Comparison of ENCODE assay signal across 8 cellular contexts in genomic region chr4:139266583-139267257, GRCh38. TPM values are rescaled to one million over a fixed set of nuclear protein-coding genes. Genes with fewer than 3 reads are reported as not detected.
DNase-seq lines count a peak whose midpoint lies in the region; ATAC-seq and TF ChIP-seq lines count a peak whose summit lies in the region.

No MANE protein-coding gene starts in this region.

- H3K4me3 ChIP-seq in SU-DHL-6 (ENCODE audit: insufficient read depth, low read length, poor library complexity, severe bottlenecking), result peak overlapping the region; percentile 52
- H3K4me3 ChIP-seq in heart left ventricle, result peak overlapping the region in 11 of 12 donors; percentile 9 to 53 (median 40)

- H3K9me2 ChIP-seq in SU-DHL-6 (replicated peaks; ENCODE audit: insufficient read depth, low read length), result no peaks in the 10 kb centered on the region

- no peaks in the 10 kb centered on the region for H3K9me3 Mint-ChIP-seq in activated naive CD8-positive, alpha-beta T cell treated with anti-CD3 and anti-CD28 coated beads for 36 hours

- peaks cover 19% of the 10 kb centered on the region for H3K4me1 Mint-ChIP-seq in activated naive CD8-positive, alpha-beta T cell treated with anti-CD3 and anti-CD28 coated beads for 36 hours

- WGBS in heart left ventricle, 4 donors, result 21 to 24% (median 23%) methylated on average over 14 of the region's 14 CpGs

- H3K4me3 Mint-ChIP-seq in activated naive CD8-positive, alpha-beta T cell treated with anti-CD3 and anti-CD28 coated beads for 36 hours, result peak overlapping the region; percentile 44

- H3K27me3 Mint-ChIP-seq in activated naive CD8-positive, alpha-beta T cell treated with anti-CD3 and anti-CD28 coated beads for 36 hours, result peaks cover 3% of the 10 kb centered on the region

- peak overlapping the region; percentile 75 for H3K4me2 ChIP-seq in SU-DHL-6 (ENCODE audit: low read depth, low read length, poor library complexity, severe bottlenecking)

- peak overlapping the region; percentile 76 for H3K27ac Mint-ChIP-seq in activated naive CD8-positive, alpha-beta T cell treated with anti-CD3 and anti-CD28 coated beads for 36 hours

- no peaks in the 10 kb centered on the region for H3K27me3 ChIP-seq in SU-DHL-6 (ENCODE audit: low read length)
- no peaks in the 10 kb centered on the region for H3K27me3 ChIP-seq in heart left ventricle

- H3K9ac ChIP-seq in SU-DHL-6 (ENCODE audit: low read length), result peak overlapping the region; percentile 57

- no peaks in the 10 kb centered on the region for H3K36me3 Mint-ChIP-seq in activated naive CD8-positive, alpha-beta T cell treated with anti-CD3 and anti-CD28 coated beads for 36 hours

- H3K9me3 ChIP-seq in SU-DHL-6 (ENCODE audit: insufficient read depth, low read length) (no peaks in the 10 kb centered on the region), heart left ventricle (no peaks in the 10 kb centered on the region)

- ATAC-seq in GM19467 (IDR thresholded peaks at IDR 0.05; ENCODE audit: unreplicated experiment) (peak; percentile 98), HG03565 (IDR thresholded peaks at IDR 0.05; ENCODE audit: unreplicated experiment) (peak; percentile 92), heart left ventricle (peak; percentile 88 to 96 (median 91)), sciatic nerve (peak; percentile 97)

- intact Hi-C loops in heart left ventricle (cut with DNase I), result no loop called here
- intact Hi-C loops in sciatic nerve (cut with DNase I), result no loop called here

- TF ChIP-seq POLR2A in heart left ventricle (IDR thresholded peaks at IDR 0.05), result no peak

- no peak for TF ChIP-seq CTCF in SU-DHL-6 (IDR thresholded peaks at IDR 0.05; ENCODE audit: insufficient read depth, low read length, poor library complexity, severe bottlenecking)
- peak in 1 of 12 donors; percentile 9 for TF ChIP-seq CTCF in heart left ventricle (IDR thresholded peaks at IDR 0.05)

- no peaks in the 10 kb centered on the region for H3K36me3 ChIP-seq in SU-DHL-6 (ENCODE audit: low read length)
- no peaks in the 10 kb centered on the region for H3K36me3 ChIP-seq in heart left ventricle

- H2AFZ ChIP-seq in SU-DHL-6 (ENCODE audit: low read depth, low read length, severe bottlenecking), result peak overlapping the region; percentile 95

- H3K4me1 ChIP-seq in heart left ventricle, result peaks cover 0 to 18% (median 5%) of the 10 kb centered on the region in 12 donors

- H3K79me2 ChIP-seq in SU-DHL-6 (ENCODE audit: insufficient read depth, low read length), result no peaks in the 10 kb centered on the region

- no peaks in the 10 kb centered on the region for H4K20me1 ChIP-seq in SU-DHL-6 (ENCODE audit: low read depth, low read length)

- DNase-seq in CD1c-positive myeloid dendritic cell (ENCODE audit: extremely low spot score), result peak; percentile 56
- peak; percentile 88 for DNase-seq in activated naive CD8-positive, alpha-beta T cell treated with anti-CD3 and anti-CD28 coated beads for 36 hours
- DNase-seq in heart left ventricle, result peak; percentile 68 to 87 (median 80)
- DNase-seq in sciatic nerve (ENCODE audit: low spot score), result peak; percentile 85
- DNase-seq in DMS79 (lab: John Stamatoyannopoulos, UW), result no peak

- H3K27ac ChIP-seq in SU-DHL-6 (ENCODE audit: low read depth, low read length) (peak overlapping the region; percentile 78), heart left ventricle (peak overlapping the region in 9 of 12 donors; percentile 17 to 60 (median 46))

- H3F3A ChIP-seq in SU-DHL-6 (ENCODE audit: insufficient read depth), result no peaks in the 10 kb centered on the region

RNA-seq across cellular contexts. Expression of gene MGARP, which starts 13.3 kb away (rescaled TPM):
- total RNA-seq in activated naive CD8-positive, alpha-beta T cell treated with anti-CD3 and anti-CD28 coated beads for 36 hours, result under 1 TPM; 0.19 to 0.38 TPM
- 1 to 10 TPM in 4 of 9 donors, under 1 TPM in 5; 0.48 to 7.8 (median 0.98) TPM for total RNA-seq in heart left ventricle
- polyA plus RNA-seq in heart left ventricle, result 1 to 10 TPM in 1 of 2 donors, under 1 TPM in 1; 0.83 to 1.6 TPM
- total RNA-seq in sciatic nerve, result 1.4 TPM

RNA-seq across cellular contexts. Expression of gene NAA15, which starts 34.6 kb away (rescaled TPM):
- total RNA-seq in activated naive CD8-positive, alpha-beta T cell treated with anti-CD3 and anti-CD28 coated beads for 36 hours, result 100 to 1,000 TPM; 120 to 131 TPM
- 10 to 100 TPM; 18.6 to 50.8 (median 33.0) TPM for total RNA-seq in heart left ventricle
- polyA plus RNA-seq in heart left ventricle, result 10 to 100 TPM in 1 of 2 donors, 1 to 10 TPM in 1; 8.7 to 26.1 TPM
- 41.9 TPM for total RNA-seq in sciatic nerve

RNA-seq across cellular contexts. Expression of gene NDUFC1, which starts 35.6 kb away (rescaled TPM):
- 10 to 100 TPM; 61.3 to 65.3 TPM for total RNA-seq in activated naive CD8-positive, alpha-beta T cell treated with anti-CD3 and anti-CD28 coated beads for 36 hours
- total RNA-seq in heart left ventricle (100 to 1,000 TPM in 8 of 9 donors, 10 to 100 TPM in 1; 85.0 to 221 (median 178) TPM), sciatic nerve (36.5 TPM)
- polyA plus RNA-seq in heart left ventricle, result 100 to 1,000 TPM; 168 to 376 TPM
